Comparison of ENCODE assay signal across 13 cellular contexts in genomic region chr3:112407888-112408702, GRCh38.
DNase-seq lines count a peak whose midpoint lies in the region; ATAC-seq lines count a peak whose summit lies in the region.
"Had no signal": no experiment of that assay in that cellular context is flagged by ENCODE, and none has a peak within 500 bp of the region (broad histone marks: within the 10 kb centered on the region; RNA-seq: fewer than 3 reads in every experiment).

No MANE protein-coding gene starts in this region.

- no peaks in the 10 kb centered on the region for H3K36me3 ChIP-seq in CD4-positive, alpha-beta memory T cell (ENCODE audit: insufficient read depth, low read length)
- H3K36me3 ChIP-seq: tibial nerve had no signal

- intact Hi-C loops in CD4-positive, alpha-beta memory T cell (cut with micrococcal nuclease): no loop called here
- intact Hi-C loops in cardiac septum (cut with DNase I): no loop called here

- H3K9me3 Mint-ChIP-seq in stimulated activated naive CD8-positive, alpha-beta T cell treated with anti-CD3 and anti-CD28 coated beads, Interleukin-15, amount 100 ng/mL, for 72 hours: no peaks in the 10 kb centered on the region
- H3K9me3 Mint-ChIP-seq in CD4-positive, alpha-beta memory T cell: peaks cover 0 to 2% (median 0%) of the 10 kb centered on the region in 8 donors
- H3K9me3 Mint-ChIP-seq: activated naive CD4-positive, alpha-beta T cell treated with anti-CD3 and anti-CD28 coated beads for 36 hours had no signal

- CTCF ChIA-PET in CD4-positive, alpha-beta memory T cell (lab: Charles Lee; ENCODE audit: partially characterized antibody): no interaction called here

- no peak overlapping the region for H3K4me3 ChIP-seq in CD4-positive, alpha-beta memory T cell (ENCODE audit: low read length in 2 of 2)
- H3K4me3 ChIP-seq: tibial nerve had no signal

- no peak overlapping the region for H3K27ac ChIP-seq in CD4-positive, alpha-beta memory T cell (ENCODE audit: low read depth, low read length)

- H3K27me3 Mint-ChIP-seq in stimulated activated naive CD8-positive, alpha-beta T cell treated with anti-CD3 and anti-CD28 coated beads, Interleukin-15, amount 100 ng/mL, for 72 hours: no peaks in the 10 kb centered on the region
- H3K27me3 Mint-ChIP-seq in CD4-positive, alpha-beta memory T cell: peaks cover 0 to 1% of the 10 kb centered on the region in 2 donors

- POLR2A ChIA-PET in CD4-positive, alpha-beta memory T cell (lab: Charles Lee; ENCODE audit: partially characterized antibody): no interaction called here

- no peak overlapping the region for H3K4me3 Mint-ChIP-seq in stimulated activated naive CD8-positive, alpha-beta T cell treated with anti-CD3 and anti-CD28 coated beads, Interleukin-15, amount 100 ng/mL, for 72 hours
- no peak overlapping the region for H3K4me3 Mint-ChIP-seq in CD4-positive, alpha-beta memory T cell
- H3K4me3 Mint-ChIP-seq: activated naive CD4-positive, alpha-beta T cell treated with anti-CD3 and anti-CD28 coated beads for 36 hours had no signal

- H3K9me3 ChIP-seq in CD4-positive, alpha-beta memory T cell (ENCODE audit: control insufficient read depth in 1 of 2, low read length in 2 of 2): no peaks in the 10 kb centered on the region
- H3K9me3 ChIP-seq: tibial nerve had no signal

- peak; percentile 41 for ATAC-seq in stimulated activated naive CD8-positive, alpha-beta T cell treated with anti-CD3 and anti-CD28 coated beads, Interleukin-15, Interleukin-2, amounts not matched to agents 100 U/mL and 50 U/mL, for 24 hours
- no peak for ATAC-seq in stimulated activated naive CD8-positive, alpha-beta T cell treated with anti-CD3 and anti-CD28 coated beads, Interleukin-15, amount 100 ng/mL, for 72 hours
- no peak for ATAC-seq in GM18520 (IDR thresholded peaks at IDR 0.05; ENCODE audit: unreplicated experiment)
- ATAC-seq: sciatic nerve had no signal

- no peaks in the 10 kb centered on the region for H3K36me3 Mint-ChIP-seq in CD4-positive, alpha-beta memory T cell

- H3K4me1 Mint-ChIP-seq in stimulated activated naive CD8-positive, alpha-beta T cell treated with anti-CD3 and anti-CD28 coated beads, Interleukin-15, amount 100 ng/mL, for 72 hours: peaks cover 32% of the 10 kb centered on the region
- peaks cover 10 to 15% (median 14%) of the 10 kb centered on the region in 4 donors for H3K4me1 Mint-ChIP-seq in CD4-positive, alpha-beta memory T cell

- H3K27ac Mint-ChIP-seq in stimulated activated naive CD8-positive, alpha-beta T cell treated with anti-CD3 and anti-CD28 coated beads, Interleukin-15, amount 100 ng/mL, for 72 hours: no peak overlapping the region
- H3K27ac Mint-ChIP-seq in CD4-positive, alpha-beta memory T cell: peak overlapping the region in 3 of 7 donors; percentile 1 to 31 (median 12)
- H3K27ac Mint-ChIP-seq: activated naive CD4-positive, alpha-beta T cell treated with anti-CD3 and anti-CD28 coated beads for 36 hours had no signal

- DNase-seq in stimulated activated naive CD8-positive, alpha-beta T cell treated with anti-CD3 and anti-CD28 coated beads, Interleukin-15, Interleukin-2, amounts not matched to agents 100 U/mL and 50 U/mL, for 24 hours: no peak
- DNase-seq in stimulated activated naive CD8-positive, alpha-beta T cell treated with anti-CD3 and anti-CD28 coated beads, Interleukin-15, amount 100 ng/mL, for 72 hours: no peak
- DNase-seq in HT-29 (ENCODE audit: low spot score): peak; percentile 61
- DNase-seq in kidney glomerular epithelial cell (lab: John Stamatoyannopoulos, UW): peak; percentile 73
- DNase-seq in CD4-positive, alpha-beta memory T cell: no peak
- DNase-seq in NCI-H2227 (lab: John Stamatoyannopoulos, UW; ENCODE audit: unreplicated experiment): no peak
- DNase-seq in cardiac septum (ENCODE audit: low spot score): no peak
- DNase-seq: activated naive CD4-positive, alpha-beta T cell treated with anti-CD3 and anti-CD28 coated beads for 36 hours; NCI-H1694 treated with DMSO at 0.1 percent for 48 hours; NK-92 treated with Interleukin-12 subunit alpha and Interleukin-12 subunit beta, amount 100 ng/mL, for 24 hours had no signal

- H3K4me1 ChIP-seq in CD4-positive, alpha-beta memory T cell (ENCODE audit: insufficient read depth, low read length): no peaks in the 10 kb centered on the region

- no peaks in the 10 kb centered on the region for H3K27me3 ChIP-seq in CD4-positive, alpha-beta memory T cell (ENCODE audit: insufficient read depth, low read length)
- H3K27me3 ChIP-seq: tibial nerve had no signal

Comparison
In these comparisons a context has a peak if more than half of its experiments do, and no peak if none do; other contexts are left out.
1. DNase-seq: peak in HT-29 (single experiment) and kidney glomerular epithelial cell (single experiment); none in stimulated activated naive CD8-positive, alpha-beta T cell treated with anti-CD3 and anti-CD28 coated beads, Interleukin-15, Interleukin-2, amounts not matched to agents 100 U/mL and 50 U/mL, for 24 hours (single experiment), stimulated activated naive CD8-positive, alpha-beta T cell treated with anti-CD3 and anti-CD28 coated beads, Interleukin-15, amount 100 ng/mL, for 72 hours (0 of 2), CD4-positive, alpha-beta memory T cell (0 of 5), NCI-H2227 (single experiment) and cardiac septum (single experiment).